ENCODE assay signal across 28 cellular contexts in the genomic region with DNA sequence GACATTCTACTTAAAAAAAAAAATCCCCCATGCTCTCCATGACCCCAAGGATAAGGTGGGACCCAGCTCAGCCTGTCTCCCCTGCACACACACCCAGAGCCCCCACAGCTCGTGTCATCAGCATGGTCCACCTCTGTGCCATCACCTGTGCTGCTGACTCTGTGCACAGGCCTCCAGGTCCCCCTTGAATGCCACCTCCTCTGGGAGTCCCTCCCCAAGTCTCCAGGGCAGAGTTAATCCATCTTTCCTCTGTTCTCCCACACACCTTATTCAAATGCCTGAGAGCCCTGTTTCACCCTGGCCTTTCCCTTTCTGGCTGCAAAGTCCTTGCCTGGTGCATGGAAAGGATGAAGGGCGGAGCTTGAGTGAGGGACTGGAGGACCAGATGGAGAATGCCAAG.
"Had no signal": no experiment of that assay in that cellular context is flagged by ENCODE, and none has a peak within 500 bp of the region (broad histone marks: within the 10 kb centered on the region; RNA-seq: fewer than 3 reads in every experiment).

No MANE protein-coding gene starts in this region.

- H3K9me3 ChIP-seq: colonic mucosa, esophagus squamous epithelium, gastroesophageal sphincter had no signal

- H3K4me1 Mint-ChIP-seq: activated CD8-positive, alpha-beta memory T cell treated with anti-CD3 and anti-CD28 coated beads, Interleukin-2, amount 10 ng/mL, durations not matched to agents 7 days and 5 days had no signal

- ATAC-seq: activated CD4-positive, alpha-beta T cell treated with anti-CD3 and anti-CD28 coated beads for 36 hours; activated CD8-positive, alpha-beta memory T cell treated with anti-CD3 and anti-CD28 coated beads, Interleukin-2, amount 10 ng/mL, durations not matched to agents 7 days and 5 days; activated CD8-positive, alpha-beta T cell treated with anti-CD3 and anti-CD28 coated beads, Interleukin-2, amount 10 ng/mL, durations not matched to agents 7 days and 5 days; gastroesophageal sphincter had no signal

- H3K27ac Mint-ChIP-seq: activated CD4-positive, alpha-beta memory T cell treated with anti-CD3 and anti-CD28 coated beads for 36 hours; activated CD4-positive, alpha-beta T cell treated with anti-CD3 and anti-CD28 coated beads for 36 hours; activated CD4-positive, alpha-beta T cell treated with anti-CD3 and anti-CD28 coated beads, Interleukin-2, amount 10 ng/mL, durations not matched to agents 24 days and 14 days; activated CD8-positive, alpha-beta memory T cell treated with anti-CD3 and anti-CD28 coated beads, Interleukin-2, amount 10 ng/mL, durations not matched to agents 7 days and 5 days; activated CD8-positive, alpha-beta T cell treated with anti-CD3 and anti-CD28 coated beads, Interleukin-2, amount 10 ng/mL, durations not matched to agents 7 days and 5 days; activated naive CD8-positive, alpha-beta T cell; activated T-helper 1 cell treated with anti-CD3 and anti-CD28 coated beads, Interleukin-12 subunit alpha, Interleukin-12 subunit beta, Interleukin-2, Interleukin-4 antibody, amounts not matched to agents 30 ng/mL and 10 ng/mL and 1 ng/mL, durations not matched to agents 14 hours and 24 hours and 36 hours; activated T-helper 2 cell treated with anti-CD3 and anti-CD28 coated beads, Interferon-gamma antibody, Interleukin-2, Interleukin-4, amounts not matched to agents 10 μg/mL and 5 μg/mL and 100 μg/mL, durations not matched to agents 14 hours and 24 hours and 36 hours had no signal

- H3K36me3 ChIP-seq: brain microvascular endothelial cell, colonic mucosa, esophagus squamous epithelium, gastroesophageal sphincter had no signal

- H3K4me3 Mint-ChIP-seq: activated CD4-positive, alpha-beta memory T cell treated with anti-CD3 and anti-CD28 coated beads for 36 hours; activated CD4-positive, alpha-beta T cell treated with anti-CD3 and anti-CD28 coated beads for 36 hours; activated CD4-positive, alpha-beta T cell treated with anti-CD3 and anti-CD28 coated beads, Interleukin-2, amount 10 ng/mL, durations not matched to agents 24 days and 14 days; activated CD8-positive, alpha-beta memory T cell treated with anti-CD3 and anti-CD28 coated beads, Interleukin-2, amount 10 ng/mL, durations not matched to agents 7 days and 5 days; activated CD8-positive, alpha-beta T cell treated with anti-CD3 and anti-CD28 coated beads, Interleukin-2, amount 10 ng/mL, durations not matched to agents 7 days and 5 days; activated naive CD8-positive, alpha-beta T cell; activated T-helper 1 cell treated with anti-CD3 and anti-CD28 coated beads, Interleukin-12 subunit alpha, Interleukin-12 subunit beta, Interleukin-2, Interleukin-4 antibody, amounts not matched to agents 30 ng/mL and 10 ng/mL and 1 ng/mL, durations not matched to agents 14 hours and 24 hours and 36 hours had no signal

- H3K9me3 Mint-ChIP-seq: activated CD4-positive, alpha-beta memory T cell treated with anti-CD3 and anti-CD28 coated beads for 36 hours; activated CD4-positive, alpha-beta T cell treated with anti-CD3 and anti-CD28 coated beads, Interleukin-2, amount 10 ng/mL, durations not matched to agents 24 days and 14 days; activated T-helper 1 cell treated with anti-CD3 and anti-CD28 coated beads, Interleukin-12 subunit alpha, Interleukin-12 subunit beta, Interleukin-2, Interleukin-4 antibody, amounts not matched to agents 30 ng/mL and 10 ng/mL and 1 ng/mL, durations not matched to agents 14 hours and 24 hours and 36 hours; activated T-helper 2 cell treated with anti-CD3 and anti-CD28 coated beads, Interferon-gamma antibody, Interleukin-2, Interleukin-4, amounts not matched to agents 10 μg/mL and 5 μg/mL and 100 μg/mL, durations not matched to agents 14 hours and 24 hours and 36 hours had no signal

- DNase-seq: activated CD4-positive, alpha-beta memory T cell treated with anti-CD3 and anti-CD28 coated beads for 36 hours; activated CD4-positive, alpha-beta T cell treated with anti-CD3 and anti-CD28 coated beads for 36 hours; activated CD4-positive, alpha-beta T cell treated with anti-CD3 and anti-CD28 coated beads, Interleukin-2, amount 10 ng/mL, durations not matched to agents 24 days and 14 days; activated CD4-positive, CD25-positive, alpha-beta regulatory T cell; activated CD4-positive, CD25-positive, alpha-beta regulatory T cell treated with anti-CD3 and anti-CD28 coated beads, Interleukin-2, amount 50 U/mL, for 72 hours; activated CD8-positive, alpha-beta memory T cell treated with anti-CD3 and anti-CD28 coated beads, Interleukin-2, amount 10 ng/mL, durations not matched to agents 7 days and 5 days; activated CD8-positive, alpha-beta memory T cell treated with anti-CD3 and anti-CD28 coated beads, Interleukin-2, amount 50 U/mL, for 4 hours; activated CD8-positive, alpha-beta T cell treated with anti-CD3 and anti-CD28 coated beads, Interleukin-2, amount 10 ng/mL, durations not matched to agents 7 days and 5 days; activated gamma-delta T cell treated with Interleukin-2 at 50 U/mL for 16 hours; activated naive CD4-positive, alpha-beta T cell treated with anti-CD3 and anti-CD28 coated beads, Interleukin-2, amount 50 U/mL, for 16 hours; activated naive CD4-positive, alpha-beta T cell treated with Interleukin-2 at 50 U/mL for 16 hours; activated T-cell treated with anti-CD3 and anti-CD28 coated beads, Interleukin-2, amount 50 U/mL, for 1 hour; activated T-cell treated with anti-CD3 and anti-CD28 coated beads, Interleukin-2, amount 50 U/mL, for 48 hours; amniotic stem cell; anterior cingulate cortex; brain microvascular endothelial cell; caudate nucleus; cerebellar nuclear complex; colonic mucosa; effector CD8-positive, alpha-beta T cell; esophagus squamous epithelium; foreskin melanocyte; T-helper 2 cell had no signal

- H3K4me3 ChIP-seq: colonic mucosa, esophagus squamous epithelium, gastroesophageal sphincter had no signal

- H3K27ac ChIP-seq: brain microvascular endothelial cell, colonic mucosa, epithelial cell of prostate, esophagus squamous epithelium, gastroesophageal sphincter had no signal

- H3K4me1 ChIP-seq: colonic mucosa had no signal

- H3K27me3 Mint-ChIP-seq: activated CD4-positive, alpha-beta memory T cell treated with anti-CD3 and anti-CD28 coated beads for 36 hours; activated CD4-positive, alpha-beta T cell treated with anti-CD3 and anti-CD28 coated beads for 36 hours; activated CD4-positive, alpha-beta T cell treated with anti-CD3 and anti-CD28 coated beads, Interleukin-2, amount 10 ng/mL, durations not matched to agents 24 days and 14 days had no signal

- H3K36me3 Mint-ChIP-seq: activated CD4-positive, alpha-beta memory T cell treated with anti-CD3 and anti-CD28 coated beads for 36 hours; activated CD8-positive, alpha-beta memory T cell treated with anti-CD3 and anti-CD28 coated beads, Interleukin-2, amount 10 ng/mL, durations not matched to agents 7 days and 5 days; activated naive CD8-positive, alpha-beta T cell had no signal

- H3K27me3 ChIP-seq: brain microvascular endothelial cell, colonic mucosa had no signal
